In the genomic region with DNA sequence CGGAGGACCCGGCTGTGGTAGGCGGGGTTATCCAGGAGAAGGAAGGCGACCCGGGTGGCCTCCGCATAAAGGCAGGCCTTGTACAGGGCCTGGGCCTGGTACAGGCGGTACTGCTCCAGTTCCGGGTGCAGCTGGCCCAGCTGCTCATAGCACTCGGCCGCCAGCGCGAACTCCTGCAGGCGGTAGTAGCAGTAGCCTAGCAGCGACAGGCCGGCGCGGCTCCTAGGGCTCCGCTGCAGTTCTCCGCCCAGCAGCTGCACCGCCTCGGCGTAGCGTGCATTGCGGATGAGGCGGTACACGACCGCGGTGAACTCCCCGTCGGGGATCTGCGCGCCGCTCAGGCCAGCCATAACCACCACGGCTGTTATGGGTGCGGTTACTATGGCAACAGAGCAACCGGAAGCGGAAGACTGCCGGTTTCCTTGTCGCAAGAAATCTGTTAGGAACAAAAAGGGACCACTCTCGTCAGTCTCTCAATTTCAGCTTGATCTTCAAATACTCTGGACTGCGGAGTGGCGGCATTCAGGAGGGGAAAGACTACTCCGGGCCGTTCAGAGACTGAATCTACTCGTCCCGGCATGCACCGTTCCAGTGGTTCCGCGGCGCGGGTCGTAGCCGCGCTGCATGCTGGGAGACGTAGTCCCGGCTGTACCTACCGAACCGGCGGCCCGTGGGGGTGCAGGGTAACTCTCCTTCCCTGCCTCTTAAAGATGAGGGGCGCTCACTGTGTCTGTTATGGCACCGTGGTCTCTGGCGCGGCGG, we compare ENCODE assay signal across 1 cellular context.
TF ChIP-seq lines count a peak whose summit lies in the region.

No MANE protein-coding gene starts in this region.

TF ChIP-seq in K562, 482 proteins besides CTCF, POLR2A, EP300 and RAD21 (continued from another document and continues in another):
- TF ChIP-seq, protein P1, sequence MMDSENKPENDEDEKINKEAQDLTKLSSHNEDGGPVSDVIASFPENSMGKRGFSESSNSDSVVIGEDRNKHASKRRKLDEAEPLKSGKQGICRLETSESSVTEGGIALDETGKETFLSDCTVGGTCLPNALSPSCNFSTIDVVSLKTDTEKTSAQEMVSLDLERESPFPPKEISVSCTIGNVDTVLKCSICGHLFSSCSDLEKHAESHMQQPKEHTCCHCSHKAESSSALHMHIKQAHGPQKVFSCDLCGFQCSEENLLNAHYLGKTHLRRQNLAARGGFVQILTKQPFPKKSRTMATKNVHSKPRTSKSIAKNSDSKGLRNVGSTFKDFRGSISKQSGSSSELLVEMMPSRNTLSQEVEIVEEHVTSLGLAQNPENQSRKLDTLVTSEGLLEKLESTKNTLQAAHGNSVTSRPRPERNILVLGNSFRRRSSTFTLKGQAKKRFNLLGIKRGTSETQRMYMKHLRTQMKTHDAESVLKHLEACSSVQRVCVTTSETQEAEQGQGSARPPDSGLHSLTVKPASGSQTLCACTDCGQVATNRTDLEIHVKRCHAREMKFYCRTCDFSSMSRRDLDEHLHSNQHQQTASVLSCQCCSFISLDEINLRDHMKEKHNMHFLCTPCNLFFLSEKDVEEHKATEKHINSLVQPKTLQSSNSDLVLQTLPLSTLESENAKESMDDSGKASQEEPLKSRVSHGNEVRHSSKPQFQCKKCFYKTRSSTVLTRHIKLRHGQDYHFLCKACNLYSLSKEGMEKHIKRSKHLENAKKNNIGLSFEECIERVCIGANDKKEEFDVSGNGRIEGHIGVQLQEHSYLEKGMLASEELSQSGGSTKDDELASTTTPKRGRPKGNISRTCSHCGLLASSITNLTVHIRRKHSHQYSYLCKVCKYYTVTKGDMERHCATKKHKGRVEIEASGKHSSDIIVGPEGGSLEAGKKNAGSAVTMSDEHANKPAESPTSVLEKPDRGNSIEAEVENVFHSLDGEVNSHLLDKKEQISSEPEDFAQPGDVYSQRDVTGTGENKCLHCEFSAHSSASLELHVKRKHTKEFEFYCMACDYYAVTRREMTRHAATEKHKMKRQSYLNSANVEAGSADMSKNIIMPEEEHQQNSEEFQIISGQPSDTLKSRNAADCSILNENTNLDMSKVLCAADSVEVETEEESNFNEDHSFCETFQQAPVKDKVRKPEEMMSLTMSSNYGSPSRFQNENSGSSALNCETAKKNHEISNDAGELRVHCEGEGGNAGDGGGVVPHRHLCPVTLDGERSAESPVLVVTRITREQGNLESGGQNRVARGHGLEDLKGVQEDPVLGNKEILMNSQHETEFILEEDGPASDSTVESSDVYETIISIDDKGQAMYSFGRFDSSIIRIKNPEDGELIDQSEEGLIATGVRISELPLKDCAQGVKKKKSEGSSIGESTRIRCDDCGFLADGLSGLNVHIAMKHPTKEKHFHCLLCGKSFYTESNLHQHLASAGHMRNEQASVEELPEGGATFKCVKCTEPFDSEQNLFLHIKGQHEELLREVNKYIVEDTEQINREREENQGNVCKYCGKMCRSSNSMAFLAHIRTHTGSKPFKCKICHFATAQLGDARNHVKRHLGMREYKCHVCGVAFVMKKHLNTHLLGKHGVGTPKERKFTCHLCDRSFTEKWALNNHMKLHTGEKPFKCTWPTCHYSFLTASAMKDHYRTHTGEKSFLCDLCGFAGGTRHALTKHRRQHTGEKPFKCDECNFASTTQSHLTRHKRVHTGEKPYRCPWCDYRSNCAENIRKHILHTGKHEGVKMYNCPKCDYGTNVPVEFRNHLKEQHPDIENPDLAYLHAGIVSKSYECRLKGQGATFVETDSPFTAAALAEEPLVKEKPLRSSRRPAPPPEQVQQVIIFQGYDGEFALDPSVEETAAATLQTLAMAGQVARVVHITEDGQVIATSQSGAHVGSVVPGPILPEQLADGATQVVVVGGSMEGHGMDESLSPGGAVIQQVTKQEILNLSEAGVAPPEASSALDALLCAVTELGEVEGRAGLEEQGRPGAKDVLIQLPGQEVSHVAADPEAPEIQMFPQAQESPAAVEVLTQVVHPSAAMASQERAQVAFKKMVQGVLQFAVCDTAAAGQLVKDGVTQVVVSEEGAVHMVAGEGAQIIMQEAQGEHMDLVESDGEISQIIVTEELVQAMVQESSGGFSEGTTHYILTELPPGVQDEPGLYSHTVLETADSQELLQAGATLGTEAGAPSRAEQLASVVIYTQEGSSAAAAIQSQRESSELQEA (IDR thresholded peaks at IDR 0.05; ENCODE audit: low read depth), result peak; percentile 89
- TF ChIP-seq SIN3B (IDR thresholded peaks at IDR 0.05; ENCODE audit: low read depth), result peak; percentile 47; the same call in 1 of the 2 replicates
- no peak for TF ChIP-seq CAMTA2 (CRISPR knock-in tag; conservative IDR thresholded peaks at IDR 0.05)
- TF ChIP-seq, protein P2, sequence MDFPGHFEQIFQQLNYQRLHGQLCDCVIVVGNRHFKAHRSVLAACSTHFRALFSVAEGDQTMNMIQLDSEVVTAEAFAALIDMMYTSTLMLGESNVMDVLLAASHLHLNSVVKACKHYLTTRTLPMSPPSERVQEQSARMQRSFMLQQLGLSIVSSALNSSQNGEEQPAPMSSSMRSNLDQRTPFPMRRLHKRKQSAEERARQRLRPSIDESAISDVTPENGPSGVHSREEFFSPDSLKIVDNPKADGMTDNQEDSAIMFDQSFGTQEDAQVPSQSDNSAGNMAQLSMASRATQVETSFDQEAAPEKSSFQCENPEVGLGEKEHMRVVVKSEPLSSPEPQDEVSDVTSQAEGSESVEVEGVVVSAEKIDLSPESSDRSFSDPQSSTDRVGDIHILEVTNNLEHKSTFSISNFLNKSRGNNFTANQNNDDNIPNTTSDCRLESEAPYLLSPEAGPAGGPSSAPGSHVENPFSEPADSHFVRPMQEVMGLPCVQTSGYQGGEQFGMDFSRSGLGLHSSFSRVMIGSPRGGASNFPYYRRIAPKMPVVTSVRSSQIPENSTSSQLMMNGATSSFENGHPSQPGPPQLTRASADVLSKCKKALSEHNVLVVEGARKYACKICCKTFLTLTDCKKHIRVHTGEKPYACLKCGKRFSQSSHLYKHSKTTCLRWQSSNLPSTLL (IDR thresholded peaks at IDR 0.05), result peak; percentile 62; the same call in 1 of the 2 replicates
- no peak for TF ChIP-seq ZNF274 (IDR thresholded peaks at IDR 0.05; ENCODE audit: borderline replicate concordance, low read depth, low read length)
- TF ChIP-seq ATF7 (IDR thresholded peaks at IDR 0.05), result peak; percentile 89
- no peak for TF ChIP-seq NCOA2 (IDR thresholded peaks at IDR 0.05; ENCODE audit: partially characterized antibody in 2 of 2)
- no peak for TF ChIP-seq CBX8 (IDR thresholded peaks at IDR 0.05; ENCODE audit: borderline replicate concordance, extremely low read depth, low read depth, low read length, poor library complexity, severe bottlenecking)
- no peak for TF ChIP-seq ZNF224 (CRISPR knock-in tag; IDR thresholded peaks at IDR 0.05)
- TF ChIP-seq TCF15 (CRISPR knock-in tag; IDR thresholded peaks at IDR 0.05), result 0 out of 2 replicates have a peak, but pooled peaks have one; percentile 52
- TF ChIP-seq NR0B1 (IDR thresholded peaks at IDR 0.05; ENCODE audit: partially characterized antibody), result no peak
- TF ChIP-seq THAP12 (CRISPR knock-in tag; IDR thresholded peaks at IDR 0.05), result peak; percentile 70
- TF ChIP-seq WHSC1 (IDR thresholded peaks at IDR 0.05; ENCODE audit: low read length), result no peak
- no peak for TF ChIP-seq ZNF644 (tag; IDR thresholded peaks at IDR 0.05; ENCODE audit: low read depth)
- TF ChIP-seq TEAD1 (CRISPR knock-in tag; IDR thresholded peaks at IDR 0.05), result peak; percentile 40 to 73; a peak in 3 of 4 replicates
- peak; percentile 11 for TF ChIP-seq DPF2 (IDR thresholded peaks at IDR 0.05)
- TF ChIP-seq ZBTB11 (CRISPR knock-in tag; IDR thresholded peaks at IDR 0.05), result peak in 2 of 3 experiments; percentile 35 to 88; a peak in 2 of 6 replicates
- peak; percentile 74; the same call in 1 of the 2 replicates for TF ChIP-seq STAT6 (CRISPR knock-in tag; IDR thresholded peaks at IDR 0.05)
- TF ChIP-seq PKNOX1 (IDR thresholded peaks at IDR 0.05), result no peak; the same call in 1 of the 2 replicates
- no peak for TF ChIP-seq RFX7 (CRISPR knock-in tag; IDR thresholded peaks at IDR 0.05)
- no peak for TF ChIP-seq SRSF9 (IDR thresholded peaks at IDR 0.05; ENCODE audit: borderline replicate concordance, low read depth, low read length)
- peak; percentile 7; the same call in 1 of the 2 replicates for TF ChIP-seq SOX6 (IDR thresholded peaks at IDR 0.05)
- TF ChIP-seq, protein P3, sequence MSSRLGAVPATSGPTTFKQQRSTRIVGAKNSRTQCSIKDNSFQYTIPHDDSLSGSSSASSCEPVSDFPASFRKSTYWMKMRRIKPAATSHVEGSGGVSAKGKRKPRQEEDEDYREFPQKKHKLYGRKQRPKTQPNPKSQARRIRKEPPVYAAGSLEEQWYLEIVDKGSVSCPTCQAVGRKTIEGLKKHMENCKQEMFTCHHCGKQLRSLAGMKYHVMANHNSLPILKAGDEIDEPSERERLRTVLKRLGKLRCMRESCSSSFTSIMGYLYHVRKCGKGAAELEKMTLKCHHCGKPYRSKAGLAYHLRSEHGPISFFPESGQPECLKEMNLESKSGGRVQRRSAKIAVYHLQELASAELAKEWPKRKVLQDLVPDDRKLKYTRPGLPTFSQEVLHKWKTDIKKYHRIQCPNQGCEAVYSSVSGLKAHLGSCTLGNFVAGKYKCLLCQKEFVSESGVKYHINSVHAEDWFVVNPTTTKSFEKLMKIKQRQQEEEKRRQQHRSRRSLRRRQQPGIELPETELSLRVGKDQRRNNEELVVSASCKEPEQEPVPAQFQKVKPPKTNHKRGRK (tag; IDR thresholded peaks at IDR 0.05), result no peak
- peak; percentile 70 for TF ChIP-seq PHF8 (IDR thresholded peaks at IDR 0.05; ENCODE audit: borderline replicate concordance, low read length)
- no peak; the same call in 1 of the 2 replicates for TF ChIP-seq ZEB2 (IDR thresholded peaks at IDR 0.05)
